30 cellular contexts compared by ENCODE assay signal in genomic region chr14:37237094-37237493, GRCh38. TPM values are rescaled to one million over a fixed set of nuclear protein-coding genes. Genes with fewer than 3 reads are reported as not detected.
"Had no signal": no experiment of that assay in that cellular context is flagged by ENCODE, and none has a peak within 500 bp of the region (broad histone marks: within the 10 kb centered on the region; RNA-seq: fewer than 3 reads in every experiment).

No MANE protein-coding gene starts in this region.

- H3K4me1 Mint-ChIP-seq: activated CD4-positive, alpha-beta T cell treated with anti-CD3 and anti-CD28 coated beads for 36 hours; activated CD4-positive, alpha-beta T cell treated with anti-CD3 and anti-CD28 coated beads, Interleukin-2, amount 10 ng/mL, durations not matched to agents 24 days and 14 days; activated CD8-positive, alpha-beta memory T cell treated with anti-CD3 and anti-CD28 coated beads, Interleukin-2, amount 10 ng/mL, durations not matched to agents 7 days and 5 days; activated naive CD4-positive, alpha-beta T cell treated with anti-CD3 and anti-CD28 coated beads, Interleukin-2, amount 50 U/mL, for 24 hours; activated naive CD8-positive, alpha-beta T cell treated with anti-CD3 and anti-CD28 coated beads, Interleukin-2, amount 10 ng/mL, durations not matched to agents 7 days and 5 days; brain; endodermal cell had no signal

- H3K27ac Mint-ChIP-seq: activated CD4-positive, alpha-beta memory T cell treated with anti-CD3 and anti-CD28 coated beads for 36 hours; activated CD4-positive, alpha-beta T cell treated with anti-CD3 and anti-CD28 coated beads for 36 hours; activated CD4-positive, alpha-beta T cell treated with anti-CD3 and anti-CD28 coated beads, Interleukin-2, amount 10 ng/mL, durations not matched to agents 24 days and 14 days; activated CD8-positive, alpha-beta memory T cell treated with anti-CD3 and anti-CD28 coated beads, Interleukin-2, amount 10 ng/mL, durations not matched to agents 7 days and 5 days; activated CD8-positive, alpha-beta T cell treated with anti-CD3 and anti-CD28 coated beads, Interleukin-2, amount 10 ng/mL, durations not matched to agents 7 days and 5 days; activated naive CD4-positive, alpha-beta T cell treated with anti-CD3 and anti-CD28 coated beads for 36 hours; activated naive CD4-positive, alpha-beta T cell treated with anti-CD3 and anti-CD28 coated beads, Interleukin-2, amount 50 U/mL, for 24 hours; activated naive CD8-positive, alpha-beta T cell treated with anti-CD3 and anti-CD28 coated beads, Interleukin-2, amount 10 ng/mL, durations not matched to agents 7 days and 5 days; activated T-helper 1 cell treated with anti-CD3 and anti-CD28 coated beads, Interleukin-12 subunit alpha, Interleukin-12 subunit beta, Interleukin-2, Interleukin-4 antibody, amounts not matched to agents 30 ng/mL and 10 ng/mL and 1 ng/mL, durations not matched to agents 14 hours and 24 hours and 36 hours; activated T-helper 2 cell treated with anti-CD3 and anti-CD28 coated beads, Interferon-gamma antibody, Interleukin-2, Interleukin-4, amounts not matched to agents 10 μg/mL and 5 μg/mL and 100 μg/mL, durations not matched to agents 14 hours and 24 hours and 36 hours; brain; endodermal cell had no signal

- H3K27me3 ChIP-seq: ascending aorta, breast epithelium, cardiac muscle cell, colonic mucosa, esophagus squamous epithelium, gastroesophageal sphincter had no signal

- H3K27me3 Mint-ChIP-seq: activated CD4-positive, alpha-beta memory T cell treated with anti-CD3 and anti-CD28 coated beads for 36 hours; activated CD4-positive, alpha-beta T cell treated with anti-CD3 and anti-CD28 coated beads for 36 hours; activated CD4-positive, alpha-beta T cell treated with anti-CD3 and anti-CD28 coated beads, Interleukin-2, amount 10 ng/mL, durations not matched to agents 24 days and 14 days; activated CD8-positive, alpha-beta memory T cell treated with anti-CD3 and anti-CD28 coated beads, Interleukin-2, amount 10 ng/mL, durations not matched to agents 7 days and 5 days; activated naive CD4-positive, alpha-beta T cell treated with anti-CD3 and anti-CD28 coated beads, Interleukin-2, amount 50 U/mL, for 24 hours; activated naive CD8-positive, alpha-beta T cell treated with anti-CD3 and anti-CD28 coated beads, Interleukin-2, amount 10 ng/mL, durations not matched to agents 7 days and 5 days; brain had no signal

- H3K4me3 ChIP-seq: ascending aorta, breast epithelium, cardiac muscle cell, colonic mucosa, esophagus squamous epithelium, gastroesophageal sphincter had no signal

- H3K36me3 ChIP-seq: ascending aorta, breast epithelium, cardiac muscle cell, colonic mucosa, esophagus squamous epithelium, gastroesophageal sphincter had no signal

- H3K9me3 Mint-ChIP-seq: activated CD4-positive, alpha-beta memory T cell treated with anti-CD3 and anti-CD28 coated beads for 36 hours; activated CD4-positive, alpha-beta T cell treated with anti-CD3 and anti-CD28 coated beads, Interleukin-2, amount 10 ng/mL, durations not matched to agents 24 days and 14 days; activated naive CD4-positive, alpha-beta T cell treated with anti-CD3 and anti-CD28 coated beads for 36 hours; activated naive CD4-positive, alpha-beta T cell treated with anti-CD3 and anti-CD28 coated beads, Interleukin-2, amount 50 U/mL, for 24 hours; activated naive CD8-positive, alpha-beta T cell treated with anti-CD3 and anti-CD28 coated beads, Interleukin-2, amount 10 ng/mL, durations not matched to agents 7 days and 5 days; activated T-helper 1 cell treated with anti-CD3 and anti-CD28 coated beads, Interleukin-12 subunit alpha, Interleukin-12 subunit beta, Interleukin-2, Interleukin-4 antibody, amounts not matched to agents 30 ng/mL and 10 ng/mL and 1 ng/mL, durations not matched to agents 14 hours and 24 hours and 36 hours; activated T-helper 2 cell treated with anti-CD3 and anti-CD28 coated beads, Interferon-gamma antibody, Interleukin-2, Interleukin-4, amounts not matched to agents 10 μg/mL and 5 μg/mL and 100 μg/mL, durations not matched to agents 14 hours and 24 hours and 36 hours; brain; endodermal cell had no signal

- H3K9me3 ChIP-seq: ascending aorta, breast epithelium, colonic mucosa, esophagus squamous epithelium, gastroesophageal sphincter had no signal

- ATAC-seq: activated CD4-positive, alpha-beta T cell treated with anti-CD3 and anti-CD28 coated beads for 36 hours; activated CD8-positive, alpha-beta memory T cell treated with anti-CD3 and anti-CD28 coated beads, Interleukin-2, amount 10 ng/mL, durations not matched to agents 7 days and 5 days; activated CD8-positive, alpha-beta T cell treated with anti-CD3 and anti-CD28 coated beads, Interleukin-2, amount 10 ng/mL, durations not matched to agents 7 days and 5 days; gastroesophageal sphincter had no signal

- H3K4me1 ChIP-seq: ascending aorta, breast epithelium, colonic mucosa, gastroesophageal sphincter had no signal

- DNase-seq: activated CD4-positive, alpha-beta memory T cell treated with anti-CD3 and anti-CD28 coated beads for 36 hours; activated CD4-positive, alpha-beta T cell treated with anti-CD3 and anti-CD28 coated beads for 36 hours; activated CD4-positive, alpha-beta T cell treated with anti-CD3 and anti-CD28 coated beads, Interleukin-2, amount 10 ng/mL, durations not matched to agents 24 days and 14 days; activated CD4-positive, CD25-positive, alpha-beta regulatory T cell; activated CD4-positive, CD25-positive, alpha-beta regulatory T cell treated with anti-CD3 and anti-CD28 coated beads, Interleukin-2, amount 50 U/mL, for 72 hours; activated CD8-positive, alpha-beta memory T cell treated with anti-CD3 and anti-CD28 coated beads, Interleukin-2, amount 10 ng/mL, durations not matched to agents 7 days and 5 days; activated CD8-positive, alpha-beta memory T cell treated with anti-CD3 and anti-CD28 coated beads, Interleukin-2, amount 50 U/mL, for 4 hours; activated CD8-positive, alpha-beta T cell treated with anti-CD3 and anti-CD28 coated beads, Interleukin-2, amount 10 ng/mL, durations not matched to agents 7 days and 5 days; activated effector memory CD4-positive, alpha-beta T cell treated with anti-CD3 and anti-CD28 coated beads, Interleukin-2, amount 50 U/mL, for 16 hours; activated naive CD4-positive, alpha-beta T cell treated with anti-CD3 and anti-CD28 coated beads for 36 hours; activated naive CD8-positive, alpha-beta T cell treated with anti-CD3 and anti-CD28 coated beads, Interleukin-2, amount 10 ng/mL, durations not matched to agents 7 days and 5 days; activated T-cell treated with anti-CD3 and anti-CD28 coated beads, Interleukin-2, amount 50 U/mL, for 1 hour; activated T-cell treated with anti-CD3 and anti-CD28 coated beads, Interleukin-2, amount 50 U/mL, for 48 hours; central memory CD4-positive, alpha-beta T cell; cerebellar nuclear complex; colonic mucosa; effector CD8-positive, alpha-beta T cell; endodermal cell; esophagus squamous epithelium; foreskin melanocyte; T-helper 2 cell had no signal

- H3K4me3 Mint-ChIP-seq: activated CD4-positive, alpha-beta memory T cell treated with anti-CD3 and anti-CD28 coated beads for 36 hours; activated CD4-positive, alpha-beta T cell treated with anti-CD3 and anti-CD28 coated beads for 36 hours; activated CD4-positive, alpha-beta T cell treated with anti-CD3 and anti-CD28 coated beads, Interleukin-2, amount 10 ng/mL, durations not matched to agents 24 days and 14 days; activated CD8-positive, alpha-beta memory T cell treated with anti-CD3 and anti-CD28 coated beads, Interleukin-2, amount 10 ng/mL, durations not matched to agents 7 days and 5 days; activated CD8-positive, alpha-beta T cell treated with anti-CD3 and anti-CD28 coated beads, Interleukin-2, amount 10 ng/mL, durations not matched to agents 7 days and 5 days; activated naive CD4-positive, alpha-beta T cell treated with anti-CD3 and anti-CD28 coated beads for 36 hours; activated naive CD4-positive, alpha-beta T cell treated with anti-CD3 and anti-CD28 coated beads, Interleukin-2, amount 50 U/mL, for 24 hours; activated naive CD8-positive, alpha-beta T cell treated with anti-CD3 and anti-CD28 coated beads, Interleukin-2, amount 10 ng/mL, durations not matched to agents 7 days and 5 days; activated T-helper 1 cell treated with anti-CD3 and anti-CD28 coated beads, Interleukin-12 subunit alpha, Interleukin-12 subunit beta, Interleukin-2, Interleukin-4 antibody, amounts not matched to agents 30 ng/mL and 10 ng/mL and 1 ng/mL, durations not matched to agents 14 hours and 24 hours and 36 hours; brain; endodermal cell had no signal

- H3K36me3 Mint-ChIP-seq: activated CD4-positive, alpha-beta memory T cell treated with anti-CD3 and anti-CD28 coated beads for 36 hours; activated CD8-positive, alpha-beta memory T cell treated with anti-CD3 and anti-CD28 coated beads, Interleukin-2, amount 10 ng/mL, durations not matched to agents 7 days and 5 days; activated naive CD4-positive, alpha-beta T cell treated with anti-CD3 and anti-CD28 coated beads, Interleukin-2, amount 50 U/mL, for 24 hours; activated naive CD8-positive, alpha-beta T cell treated with anti-CD3 and anti-CD28 coated beads, Interleukin-2, amount 10 ng/mL, durations not matched to agents 7 days and 5 days had no signal

- H3K27ac ChIP-seq: ascending aorta, breast epithelium, cardiac muscle cell, colonic mucosa, gastroesophageal sphincter had no signal

RNA-seq across cellular contexts. Expression of gene MIPOL1, which starts 39.4 kb away (rescaled TPM):
- total RNA-seq: activated CD4-positive, alpha-beta T cell treated with anti-CD3 and anti-CD28 coated beads, Interleukin-2, amount 10 ng/mL, durations not matched to agents 24 days and 14 days; activated CD8-positive, alpha-beta memory T cell treated with anti-CD3 and anti-CD28 coated beads for 36 hours; activated CD8-positive, alpha-beta memory T cell treated with anti-CD3 and anti-CD28 coated beads, Interleukin-2, amount 10 ng/mL, durations not matched to agents 7 days and 5 days; activated CD8-positive, alpha-beta T cell treated with anti-CD3 and anti-CD28 coated beads, Interleukin-2, amount 10 ng/mL, durations not matched to agents 7 days and 5 days; activated naive CD8-positive, alpha-beta T cell treated with anti-CD3 and anti-CD28 coated beads, Interleukin-2, amount 10 ng/mL, durations not matched to agents 7 days and 5 days; activated T-helper 1 cell treated with anti-CD3 and anti-CD28 coated beads, Interleukin-12 subunit alpha, Interleukin-12 subunit beta, Interleukin-2, Interleukin-4 antibody, amounts not matched to agents 30 ng/mL and 10 ng/mL and 1 ng/mL, durations not matched to agents 14 hours and 24 hours and 36 hours; activated T-helper 2 cell treated with anti-CD3 and anti-CD28 coated beads, Interferon-gamma antibody, Interleukin-2, Interleukin-4, amounts not matched to agents 10 μg/mL and 5 μg/mL and 100 μg/mL, durations not matched to agents 14 hours and 24 hours and 36 hours had no signal
